In genomic region chr1:114026797-114027196, GRCh38 we compare ENCODE assay signal across 16 cellular contexts.
"Had no signal": no experiment of that assay in that cellular context is flagged by ENCODE, and none has a peak within 500 bp of the region (broad histone marks: within the 10 kb centered on the region; RNA-seq: fewer than 3 reads in every experiment).

No MANE protein-coding gene starts in this region.

- H3K27ac ChIP-seq: cardiac muscle cell, epithelial cell of prostate, left lung, neural progenitor cell, ovary, tibial nerve had no signal

- H3K27me3 ChIP-seq: cardiac muscle cell, left lung, neural progenitor cell, ovary, tibial nerve had no signal

- H3K9me3 Mint-ChIP-seq: activated naive CD4-positive, alpha-beta T cell treated with anti-CD3 and anti-CD28 coated beads, Interleukin-2, amount 50 U/mL, for 24 hours; naive B cell had no signal

- H3K4me1 ChIP-seq: left lung, tibial nerve had no signal

- DNase-seq: activated CD4-positive, alpha-beta T cell treated with anti-CD3 and anti-CD28 coated beads, Interleukin-2, amount 50 U/mL, for 4 hours; activated gamma-delta T cell; endodermal cell; foreskin melanocyte; head of caudate nucleus; kidney; left lung; naive B cell; ovary; stimulated activated naive CD8-positive, alpha-beta T cell treated with anti-CD3 and anti-CD28 coated beads, Interleukin-15, Interleukin-2, amounts not matched to agents 100 U/mL and 50 U/mL, for 24 hours had no signal

- H2AFZ ChIP-seq: neural progenitor cell had no signal

- H3K4me1 Mint-ChIP-seq: activated naive CD4-positive, alpha-beta T cell treated with anti-CD3 and anti-CD28 coated beads, Interleukin-2, amount 50 U/mL, for 24 hours; naive B cell had no signal

- H3K4me3 ChIP-seq: cardiac muscle cell, left lung, neural progenitor cell, ovary, tibial nerve had no signal

- H3K36me3 ChIP-seq: cardiac muscle cell, left lung, neural progenitor cell, ovary, tibial nerve had no signal

- H3K9me3 ChIP-seq: left lung, ovary, tibial nerve had no signal

- ATAC-seq: left lung; stimulated activated naive CD8-positive, alpha-beta T cell treated with anti-CD3 and anti-CD28 coated beads, Interleukin-15, Interleukin-2, amounts not matched to agents 100 U/mL and 50 U/mL, for 24 hours had no signal

- H3K27me3 Mint-ChIP-seq: activated naive CD4-positive, alpha-beta T cell treated with anti-CD3 and anti-CD28 coated beads, Interleukin-2, amount 50 U/mL, for 24 hours had no signal

- H3K27ac Mint-ChIP-seq: activated naive CD4-positive, alpha-beta T cell treated with anti-CD3 and anti-CD28 coated beads, Interleukin-2, amount 50 U/mL, for 24 hours; endodermal cell; naive B cell; neural progenitor cell had no signal

- H3K4me2 ChIP-seq: neural progenitor cell had no signal

- H3K4me3 Mint-ChIP-seq: activated naive CD4-positive, alpha-beta T cell treated with anti-CD3 and anti-CD28 coated beads, Interleukin-2, amount 50 U/mL, for 24 hours; endodermal cell; naive B cell; neural progenitor cell had no signal

- FAIRE-seq: kidney, urothelium cell line had no signal

- H3K36me3 Mint-ChIP-seq: activated naive CD4-positive, alpha-beta T cell treated with anti-CD3 and anti-CD28 coated beads, Interleukin-2, amount 50 U/mL, for 24 hours; naive B cell; neural progenitor cell had no signal
